In the genomic region with DNA sequence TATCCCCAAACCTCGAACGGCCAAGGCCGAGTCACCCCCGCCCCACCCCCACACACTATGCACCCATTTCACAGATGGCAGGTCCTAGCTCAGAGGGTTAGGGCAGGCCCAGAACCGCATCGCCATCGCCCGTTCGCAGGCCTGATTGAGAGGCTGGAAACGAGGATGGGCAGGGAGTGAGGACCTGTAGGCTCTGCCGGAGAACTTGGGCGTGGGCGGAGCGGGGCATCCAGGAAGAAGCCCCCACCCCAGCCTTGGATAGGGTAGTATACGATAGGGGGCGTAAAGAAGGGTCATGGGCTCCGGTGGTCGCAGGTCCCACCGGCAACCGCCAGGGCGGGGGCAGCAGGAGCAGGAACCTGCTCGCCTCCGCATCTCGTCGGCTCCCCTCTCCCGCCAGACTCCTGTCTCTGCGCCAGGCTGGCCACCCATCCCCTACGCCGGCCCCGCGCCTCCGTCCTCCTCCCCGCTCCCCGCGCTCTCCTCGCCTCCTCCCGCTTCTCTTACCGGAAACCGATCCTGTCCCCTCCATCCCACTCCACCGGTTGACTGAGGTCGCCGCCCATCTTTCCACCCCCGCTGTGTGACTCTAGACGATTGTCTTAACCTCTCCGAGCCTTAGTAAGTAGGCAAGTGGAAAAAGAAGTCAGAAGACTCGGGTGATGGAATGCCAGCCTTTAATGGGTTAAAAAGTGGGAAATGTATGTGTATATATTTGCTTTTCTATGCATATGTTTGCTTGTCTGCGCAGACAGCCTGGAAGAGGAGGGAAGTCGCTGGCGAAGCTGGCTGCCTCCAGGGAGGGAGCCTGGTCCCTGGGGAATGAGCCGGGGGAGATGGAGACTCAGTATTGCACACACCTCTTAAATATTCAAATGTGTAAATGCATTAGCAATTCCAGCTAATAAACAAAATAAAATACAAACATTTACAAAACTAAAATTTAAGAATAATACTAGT, we compare ENCODE assay signal across 11 cellular contexts. TPM values are rescaled to one million over a fixed set of nuclear protein-coding genes. Genes with fewer than 3 reads are reported as not detected.
DNase-seq lines count a peak whose midpoint lies in the region; ATAC-seq, FAIRE-seq and TF ChIP-seq lines count a peak whose summit lies in the region.
"Had no signal": no experiment of that assay in that cellular context is flagged by ENCODE, and none has a peak within 500 bp of the region (broad histone marks: within the 10 kb centered on the region; RNA-seq: fewer than 3 reads in every experiment).

No MANE protein-coding gene starts in this region.

- intact Hi-C loops in GM12878 (cut with micrococcal nuclease; ENCODE audit: unreplicated experiment): no loop called here
- intact Hi-C loops in uterus (cut with DNase I; ENCODE audit: low total_unique reads): no loop called here

- H3K4me2 ChIP-seq in GM12878 (ENCODE audit: control insufficient read depth, insufficient read depth): no peak overlapping the region

- H3K4me3 ChIP-seq in HUES64 (ENCODE audit: low read length): peak overlapping the region; percentile 48
- no peak overlapping the region for H3K4me3 ChIP-seq in GM12878
- no peak overlapping the region for H3K4me3 ChIP-seq in uterus

- in situ Hi-C loops in GM12878 (cut with MboI): no loop called here

- no peak overlapping the region for H2AFZ ChIP-seq in GM12878 (ENCODE audit: control insufficient read depth, low read depth, low read length)

- no peak for TF ChIP-seq RAD21 in GM12878 (IDR thresholded peaks at IDR 0.05; ENCODE audit: insufficient read depth, low read depth, low read length)

- peaks cover 19 to 57% (median 40%) of the 10 kb centered on the region in 5 donors for H3K27me3 Mint-ChIP-seq in naive thymus-derived CD8-positive, alpha-beta T cell

- RAD21 ChIA-PET in GM12878 (lab: Charles Lee; ENCODE audit: unreplicated experiment): interaction anchor here (0.6 to 2.1 kb wide), 4 partner anchors 17 to 616 kb away, joined by 3 to 6 read pairs (median 4); no protein-coding TSS in a partner anchor

- peak overlapping the region in 2 of 10 donors; percentile 24 to 40 for H3K27ac Mint-ChIP-seq in naive thymus-derived CD8-positive, alpha-beta T cell
- H3K27ac Mint-ChIP-seq: natural killer cell treated with Interleukin-12 subunit alpha and Interleukin-12 subunit beta and Interleukin-15 and Interleukin-18, amount 100 ng/mL, for 72 hours had no signal

- H3K36me3 Mint-ChIP-seq in naive thymus-derived CD8-positive, alpha-beta T cell: no peaks in the 10 kb centered on the region
- H3K36me3 Mint-ChIP-seq: natural killer cell treated with Interleukin-12 subunit alpha and Interleukin-12 subunit beta and Interleukin-15 and Interleukin-18, amount 100 ng/mL, for 72 hours had no signal

- POLR2A ChIA-PET in GM12878 (lab: Charles Lee): interaction anchor here (0.5 kb wide), 1 partner anchor 9 kb away, joined by 8 read pairs; no protein-coding TSS in a partner anchor
- POLR2A ChIA-PET in naive thymus-derived CD8-positive, alpha-beta T cell (lab: Charles Lee): no interaction called here

- peaks cover 5 to 16% (median 11%) of the 10 kb centered on the region in 4 donors for H3K4me1 Mint-ChIP-seq in naive thymus-derived CD8-positive, alpha-beta T cell

- CTCF ChIA-PET in GM12878 (lab: Yijun Ruan, JAX): interaction anchor here (0.9 to 4.5 kb wide), 5 partner anchors 18 to 232 kb away, joined by 3 to 23 read pairs (median 5); no protein-coding TSS in a partner anchor

- no peak for TF ChIP-seq EP300 in GM12878 (IDR thresholded peaks at IDR 0.05; ENCODE audit: borderline replicate concordance in 1 of 2, control insufficient read depth in 1 of 2, low read depth in 2 of 2, low read length in 2 of 2)

- peak; percentile 8; the same call in 1 of the 3 replicates for ATAC-seq in GM12878
- no peak for ATAC-seq in naive thymus-derived CD8-positive, alpha-beta T cell
- no peak for ATAC-seq in HG02571 (IDR thresholded peaks at IDR 0.05; ENCODE audit: unreplicated experiment)
- ATAC-seq: natural killer cell treated with Interleukin-12 subunit alpha and Interleukin-12 subunit beta and Interleukin-15 and Interleukin-18, amount 100 ng/mL, for 72 hours had no signal

- H3K9ac ChIP-seq in HUES64 (ENCODE audit: low read depth, low read length) (no peak overlapping the region), GM12878 (ENCODE audit: control insufficient read depth, insufficient read depth, low read length) (no peak overlapping the region)

- H3K9me3 ChIP-seq in HUES64 (ENCODE audit: insufficient read depth, low read depth, low read length): no peaks in the 10 kb centered on the region
- H3K9me3 ChIP-seq in GM12878 (replicated peaks; ENCODE audit: control insufficient read depth, insufficient read depth, low read length): no peaks in the 10 kb centered on the region
- no peaks in the 10 kb centered on the region for H3K9me3 ChIP-seq in uterus

- no peaks in the 10 kb centered on the region; the same call in 1 of the 2 replicates for H4K20me1 ChIP-seq in GM12878 (ENCODE audit: control insufficient read depth, insufficient read depth)

- TF ChIP-seq CTCF in GM12878 (IDR thresholded peaks at IDR 0.05 in 2 of 3, conservative IDR thresholded peaks at IDR 0.05 in 1 of 3; ENCODE audit: control insufficient read depth in 2 of 3, extremely low read depth in 1 of 3, insufficient read depth in 1 of 3, low read depth in 3 of 3, low read length in 3 of 3) (no peak), uterus (IDR thresholded peaks at IDR 0.05) (no peak)

- SMC1A ChIA-PET in GM12878 (lab: Charles Lee; ENCODE audit: uncharacterized antibody, unreplicated experiment): interaction anchor here (0.7 to 2.1 kb wide), 5 partner anchors 7 to 232 kb away, joined by 4 to 6 read pairs (median 4); no protein-coding TSS in a partner anchor

- no peaks in the 10 kb centered on the region for H3K79me2 ChIP-seq in GM12878 (ENCODE audit: control insufficient read depth, insufficient read depth, low read length)

- peak overlapping the region in 7 of 10 donors; percentile 5 to 57 (median 43) for H3K4me3 Mint-ChIP-seq in naive thymus-derived CD8-positive, alpha-beta T cell
- H3K4me3 Mint-ChIP-seq: natural killer cell treated with Interleukin-12 subunit alpha and Interleukin-12 subunit beta and Interleukin-15 and Interleukin-18, amount 100 ng/mL, for 72 hours had no signal

- TF ChIP-seq POLR2A in GM12878 (IDR thresholded peaks at IDR 0.05; ENCODE audit: low read depth, low read length) (no peak), uterus (IDR thresholded peaks at IDR 0.05) (no peak)

- H3K27me3 ChIP-seq in HUES64 (ENCODE audit: insufficient read depth, low read length): peaks cover 42% of the 10 kb centered on the region
- peaks cover 6 to 10% of the 10 kb centered on the region in 2 experiments for H3K27me3 ChIP-seq in GM12878 (replicated peaks in 1 of 2; ENCODE audit: control insufficient read depth in 2 of 2, insufficient read depth in 2 of 2, low read length in 1 of 2)
- peaks cover 6 to 41% of the 10 kb centered on the region in 2 donors for H3K27me3 ChIP-seq in uterus

- H3K9me3 Mint-ChIP-seq in naive thymus-derived CD8-positive, alpha-beta T cell: no peaks in the 10 kb centered on the region
- H3K9me3 Mint-ChIP-seq: natural killer cell treated with Interleukin-12 subunit alpha and Interleukin-12 subunit beta and Interleukin-15 and Interleukin-18, amount 100 ng/mL, for 72 hours had no signal

- no peak for FAIRE-seq in GM12878 (lab: Jason Lieb, UNC)

- DNase-seq in ELF-1 (ENCODE audit: low read depth, low spot score) (peak; percentile 60), GM12878 (ENCODE audit: low read depth, low spot score) (no peak), middle frontal gyrus (ENCODE audit: extremely low spot score, low spot score) (no peak), uterus (no peak)
- no peak for DNase-seq in naive thymus-derived CD8-positive, alpha-beta T cell
- DNase-seq: activated naive CD4-positive, alpha-beta T cell treated with Interleukin-2 at 50 U/mL for 16 hours; effector CD8-positive, alpha-beta T cell; substantia nigra had no signal

- 2% methylated on average over 49 of the region's 50 CpGs for WGBS in HUES64
- 3% methylated on average over 32 of the region's 50 CpGs for WGBS in GM12878 (ENCODE audit: insufficient coverage, insufficient replicate concordance, low lambda C conversion rate, missing lambda C conversion rate)

- H3K4me1 ChIP-seq in HUES64 (ENCODE audit: insufficient read depth, low read length) (peaks cover 14% of the 10 kb centered on the region; the same call in 1 of the 2 replicates), GM12878 (ENCODE audit: control insufficient read depth, insufficient read depth, low read length) (peaks cover 12% of the 10 kb centered on the region), uterus (no peaks in the 10 kb centered on the region)

- H3K27ac ChIP-seq in HUES64 (ENCODE audit: low read depth, low read length) (no peak overlapping the region), GM12878 (ENCODE audit: control insufficient read depth, insufficient read depth) (no peak overlapping the region), uterus (no peak overlapping the region)

- BruUV-seq in GM12878 (replicated peaks; lab: Mats Ljungman, UMichigan): no TSS peak

- H3K36me3 ChIP-seq in HUES64 (ENCODE audit: insufficient read depth, low read length) (no peaks in the 10 kb centered on the region), GM12878 (ENCODE audit: control insufficient read depth in 2 of 2, insufficient read depth in 2 of 2, low read length in 1 of 2) (no peaks in the 10 kb centered on the region), uterus (no peaks in the 10 kb centered on the region)

RNA-seq across cellular contexts. Expression of a gene that starts 52.8 kb away (rescaled TPM):
- polyA plus RNA-seq in HUES64 (2013, experiment 1 of 2): not detected
- polyA plus RNA-seq in HUES64 (2013, experiment 2 of 2): not detected
- 94.2 and 114 TPM in 2 replicates for total RNA-seq in GM12878 (2013; cell fraction: nucleolus; rRNA removed)
- 23.2 TPM in 2 replicates for total RNA-seq in GM12878 (2014; rRNA removed)
- total RNA-seq in GM12878 (2014; rRNA removed; fragmentation: Illumina TruSeq; extraction: Trizol): 17.2 and 18.3 TPM in 2 replicates
- total RNA-seq in GM12878 (2021): 25.8 and 26.0 TPM in 2 replicates
- polyA plus RNA-seq in GM12878 (2011; ENCODE audit: low read depth): 7.0 TPM
- 19.4 and 24.1 TPM in 2 replicates for polyA plus RNA-seq in GM12878 (2011; rRNA removed)
- polyA plus RNA-seq in GM12878 (2011; cell fraction: cytosol; rRNA removed): 22.7 and 30.1 TPM in 2 replicates
- 148 and 167 TPM in 2 replicates for polyA plus RNA-seq in GM12878 (2011; cell fraction: nucleus; rRNA removed)
- polyA plus RNA-seq in GM12878 (2012): 15.7 and 21.2 TPM in 2 replicates
- polyA plus RNA-seq in GM12878 (2014; fragmentation: Illumina TruSeq; extraction: Trizol): 9.1 and 16.6 TPM in 2 replicates
- 1 to 10 TPM; 1.5 to 1.8 TPM for polyA plus RNA-seq in GM12878 (2014; fragmentation: Nextera tagmentation; extraction: Ambion mirVana)
- 23.6 and 27.3 TPM in 2 replicates for polyA plus RNA-seq in GM12878 (2014; rRNA removed)
- 10 to 100 TPM; 12.4 TPM for polyA plus RNA-seq in GM12878 (2016; fragmentation: Nextera tagmentation; extraction: Ambion mirVana)
- 14.9 and 23.6 TPM in 2 replicates for polyA minus RNA-seq in GM12878 (2011; rRNA and poly(A)+ RNA removed)
- polyA minus RNA-seq in GM12878 (2011; cell fraction: cytosol; rRNA and poly(A)+ RNA removed): 5.5 and 6.7 TPM in 2 replicates
- 23.1 and 31.4 TPM in 2 replicates for polyA minus RNA-seq in GM12878 (2011; cell fraction: nucleus; rRNA and poly(A)+ RNA removed)
- total RNA-seq in naive thymus-derived CD8-positive, alpha-beta T cell: 100 to 1,000 TPM; 177 to 193 TPM
- polyA plus RNA-seq in naive thymus-derived CD8-positive, alpha-beta T cell: 10 to 100 TPM; 48.9 to 60.8 (median 54.6) TPM
- 10 to 100 TPM in 1 of 4 donors, 1 to 10 TPM in 3; 3.8 to 12.2 (median 5.9) TPM for total RNA-seq in uterus
